In genomic region chrX:44299177-44299576, GRCh38 we compare ENCODE assay signal across 25 cellular contexts. TPM values are rescaled to one million over a fixed set of nuclear protein-coding genes. Genes with fewer than 3 reads are reported as not detected.
"Had no signal": no experiment of that assay in that cellular context is flagged by ENCODE, and none has a peak within 500 bp of the region (broad histone marks: within the 10 kb centered on the region; RNA-seq: fewer than 3 reads in every experiment).

No MANE protein-coding gene starts in this region.

- FAIRE-seq: islet of Langerhans had no signal

- H3K27ac Mint-ChIP-seq: endodermal cell; naive thymus-derived CD8-positive, alpha-beta T cell; stimulated activated naive B cell treated with anti-CD40 and anti-IgM and Interleukin-4, amounts not matched to agents 10 μg/mL and 1 μg/mL and 100 μg/mL, for 72 hours; stimulated activated naive CD8-positive, alpha-beta T cell treated with anti-CD3 and anti-CD28 coated beads, Interleukin-15, amount 100 ng/mL, for 72 hours had no signal

- H3K4me1 Mint-ChIP-seq: endodermal cell; stimulated activated naive B cell treated with anti-CD40 and anti-IgM and Interleukin-4, amounts not matched to agents 10 μg/mL and 1 μg/mL and 100 μg/mL, for 72 hours; stimulated activated naive CD8-positive, alpha-beta T cell treated with anti-CD3 and anti-CD28 coated beads, Interleukin-15, amount 100 ng/mL, for 72 hours had no signal

- DNase-seq: colonic mucosa; effector CD4-positive, alpha-beta T cell; endodermal cell; foreskin melanocyte; heart left ventricle; hypothalamus; kidney glomerular epithelial cell; mucosa of descending colon; naive thymus-derived CD8-positive, alpha-beta T cell; posterior cingulate gyrus; spleen; stimulated activated CD4-positive, alpha-beta T cell treated with anti-CD3 and anti-CD28 coated beads, Interleukin-15, amount 100 ng/mL, for 24 hours; stimulated activated CD4-positive, alpha-beta T cell treated with anti-CD3 and anti-CD28 coated beads, Interleukin-1b, Interleukin-23, amount 100 ng/mL, for 48 hours; stimulated activated CD4-positive, alpha-beta T cell treated with anti-CD3 and anti-CD28 coated beads, Interleukin-4, amount 100 ng/mL, for 4 hours; stimulated activated naive B cell treated with anti-CD40 and anti-IgM and Interleukin-4, amounts not matched to agents 10 μg/mL and 1 μg/mL and 100 μg/mL, for 72 hours; stimulated activated naive CD8-positive, alpha-beta T cell treated with anti-CD3 and anti-CD28 coated beads, Interleukin-15, amount 100 ng/mL, for 72 hours; testis had no signal

- H3K36me3 ChIP-seq: colonic mucosa, heart left ventricle, neutrophil, spleen, tibial nerve had no signal

- H3K4me3 ChIP-seq: colonic mucosa, heart left ventricle, mucosa of descending colon, spleen, testis, tibial nerve had no signal

- H3K27ac ChIP-seq: colonic mucosa, heart left ventricle, neutrophil, spleen, testis, tibial nerve had no signal

- H3K27me3 Mint-ChIP-seq: naive thymus-derived CD8-positive, alpha-beta T cell; stimulated activated naive CD8-positive, alpha-beta T cell treated with anti-CD3 and anti-CD28 coated beads, Interleukin-15, amount 100 ng/mL, for 72 hours had no signal

- ATAC-seq: heart left ventricle; mucosa of descending colon; naive thymus-derived CD8-positive, alpha-beta T cell; sciatic nerve; stimulated activated naive B cell treated with anti-CD40 and anti-IgM and Interleukin-4, amounts not matched to agents 10 μg/mL and 1 μg/mL and 100 μg/mL, for 72 hours; stimulated activated naive CD8-positive, alpha-beta T cell treated with anti-CD3 and anti-CD28 coated beads, Interleukin-15, amount 100 ng/mL, for 72 hours had no signal

- H3K9me3 Mint-ChIP-seq: naive thymus-derived CD8-positive, alpha-beta T cell had no signal

- H3K36me3 Mint-ChIP-seq: stimulated activated naive B cell treated with anti-CD40 and anti-IgM and Interleukin-4, amounts not matched to agents 10 μg/mL and 1 μg/mL and 100 μg/mL, for 72 hours had no signal

- H3K4me1 ChIP-seq: colonic mucosa, heart left ventricle, spleen, testis, tibial nerve had no signal

- H3K9me3 ChIP-seq: colonic mucosa, heart left ventricle, mucosa of descending colon, neutrophil, spleen, testis, tibial nerve had no signal

- H3K4me3 Mint-ChIP-seq: endodermal cell; naive thymus-derived CD8-positive, alpha-beta T cell; stimulated activated naive B cell treated with anti-CD40 and anti-IgM and Interleukin-4, amounts not matched to agents 10 μg/mL and 1 μg/mL and 100 μg/mL, for 72 hours; stimulated activated naive CD8-positive, alpha-beta T cell treated with anti-CD3 and anti-CD28 coated beads, Interleukin-15, amount 100 ng/mL, for 72 hours had no signal

- H3K27me3 ChIP-seq: colonic mucosa, neutrophil, testis had no signal

RNA-seq across cellular contexts. Expression of gene EFHC2, which starts 44.3 kb away (rescaled TPM):
- total RNA-seq: dermis microvascular lymphatic vessel endothelial cell, endothelial cell of umbilical vein, lung microvascular endothelial cell had no signal
- polyA plus RNA-seq: endothelial cell of umbilical vein, liver had no signal
